Comparison of ENCODE assay signal across 13 cellular contexts in genomic region chr6:3202999-3203696, GRCh38. TPM values are rescaled to one million over a fixed set of nuclear protein-coding genes. Genes with fewer than 3 reads are reported as not detected.
DNase-seq lines count a peak whose midpoint lies in the region; ATAC-seq and TF ChIP-seq lines count a peak whose summit lies in the region.
"Had no signal": no experiment of that assay in that cellular context is flagged by ENCODE, and none has a peak within 500 bp of the region (broad histone marks: within the 10 kb centered on the region; RNA-seq: fewer than 3 reads in every experiment).

No MANE protein-coding gene starts in this region.

- no peak overlapping the region for H4K12ac ChIP-seq in trophoblast cell (ENCODE audit: low read depth, low read length)

- peaks cover 2% of the 10 kb centered on the region for H3K79me1 ChIP-seq in trophoblast cell (ENCODE audit: low read length)

- H3K4me2 ChIP-seq in trophoblast cell (ENCODE audit: low read length), result no peak overlapping the region

- peak; percentile 49 for DNase-seq in GM12864 (ENCODE audit: low read depth)
- peak; percentile 32 for DNase-seq in NCI-H526 treated with DMSO at 0.1 percent for 48 hours (lab: John Stamatoyannopoulos, UW)
- DNase-seq in ecto neural progenitor cell (ENCODE audit: low spot score), result peak; percentile 9
- DNase-seq in trophoblast cell, result peak; percentile 69 to 89
- no peak for DNase-seq in coronary artery (ENCODE audit: low spot score)
- DNase-seq in suprapubic skin (ENCODE audit: low spot score in 2 of 2), result no peak
- DNase-seq: activated CD4-positive, alpha-beta memory T cell treated with anti-CD3 and anti-CD28 coated beads for 36 hours; amniotic stem cell; CD4-positive, alpha-beta T cell; NCI-H2171 treated with DMSO at 0.1 percent for 48 hours; SJCRH30 had no signal

- H3K36me3 ChIP-seq in trophoblast cell (ENCODE audit: control insufficient read depth in 1 of 2, insufficient read depth in 2 of 2, low read length in 2 of 2) (no peaks in the 10 kb centered on the region), suprapubic skin (no peaks in the 10 kb centered on the region)
- H3K36me3 ChIP-seq: SJCRH30 had no signal

- no peak overlapping the region for H2BK120ac ChIP-seq in trophoblast cell (ENCODE audit: insufficient read depth, low read length, poor library complexity)

- no peak overlapping the region for H3K14ac ChIP-seq in trophoblast cell (ENCODE audit: low read length)

- peaks cover 2% of the 10 kb centered on the region for H3K27me3 ChIP-seq in trophoblast cell (ENCODE audit: insufficient read depth, low read length)
- no peaks in the 10 kb centered on the region for H3K27me3 ChIP-seq in suprapubic skin
- H3K27me3 ChIP-seq: SJCRH30 had no signal

- no peak overlapping the region for H3K23ac ChIP-seq in trophoblast cell (ENCODE audit: low read length)

- H3K18ac ChIP-seq in trophoblast cell (ENCODE audit: low read length), result no peak overlapping the region

- WGBS in trophoblast cell (ENCODE audit: extremely low coverage, insufficient coverage, insufficient read length), result no CpG with 5 or more reads among the region's 7 CpGs
- WGBS in suprapubic skin, result 81% methylated on average over 7 of the region's 7 CpGs

- no peak overlapping the region for H2AFZ ChIP-seq in trophoblast cell (ENCODE audit: insufficient read depth, low read length, poor library complexity)

- H3K4me1 ChIP-seq in trophoblast cell (ENCODE audit: control insufficient read depth in 1 of 2, insufficient read depth in 2 of 2, low read length in 2 of 2) (peaks cover 5 to 8% of the 10 kb centered on the region in 2 experiments), suprapubic skin (peaks cover 27% of the 10 kb centered on the region)
- H3K4me1 ChIP-seq: SJCRH30 had no signal

- H2BK5ac ChIP-seq in trophoblast cell (ENCODE audit: low read depth, low read length, poor library complexity), result no peak overlapping the region

- H3K9ac ChIP-seq in trophoblast cell (ENCODE audit: low read length), result no peak overlapping the region

- H3K4ac ChIP-seq in trophoblast cell (ENCODE audit: low read depth, low read length), result no peak overlapping the region

- ATAC-seq in HG03432 (IDR thresholded peaks at IDR 0.05; ENCODE audit: unreplicated experiment), result no peak
- ATAC-seq in GM19351 (IDR thresholded peaks at IDR 0.05; ENCODE audit: unreplicated experiment), result no peak

- H3K9me3 ChIP-seq in trophoblast cell (ENCODE audit: insufficient read depth, low read depth, low read length) (peaks cover 3% of the 10 kb centered on the region), suprapubic skin (no peaks in the 10 kb centered on the region)
- H3K9me3 ChIP-seq: SJCRH30 had no signal

- H2AK5ac ChIP-seq in trophoblast cell (ENCODE audit: low read length), result no peak overlapping the region

- H4K91ac ChIP-seq in trophoblast cell (ENCODE audit: low read depth, low read length), result no peak overlapping the region

- no peaks in the 10 kb centered on the region for H3K79me2 ChIP-seq in trophoblast cell (ENCODE audit: control insufficient read depth, insufficient read depth, low read length, poor library complexity)

- H3K4me3 ChIP-seq in GM12864 (ENCODE audit: low read depth, low read length) (no peak overlapping the region), trophoblast cell (ENCODE audit: low read depth, low read length) (no peak overlapping the region), coronary artery (no peak overlapping the region), suprapubic skin (no peak overlapping the region)
- H3K4me3 ChIP-seq: SJCRH30 had no signal

- no peak overlapping the region for H2BK12ac ChIP-seq in trophoblast cell (ENCODE audit: low read length)

- no peak for TF ChIP-seq CTCF in GM12864 (IDR thresholded peaks at IDR 0.05; ENCODE audit: low read depth, low read length, missing control alignments)
- TF ChIP-seq CTCF in coronary artery (IDR thresholded peaks at IDR 0.05), result no peak
- no peak for TF ChIP-seq CTCF in suprapubic skin (IDR thresholded peaks at IDR 0.05)

- H4K8ac ChIP-seq in trophoblast cell (ENCODE audit: low read depth, low read length), result no peak overlapping the region

- no peak for TF ChIP-seq EP300 in suprapubic skin (IDR thresholded peaks at IDR 0.05)

- TF ChIP-seq POLR2A in suprapubic skin (IDR thresholded peaks at IDR 0.05), result no peak

- H3K27ac ChIP-seq in trophoblast cell (ENCODE audit: low read depth, low read length) (no peak overlapping the region), coronary artery (no peak overlapping the region), suprapubic skin (no peak overlapping the region)
- H3K27ac ChIP-seq: SJCRH30 had no signal

RNA-seq across cellular contexts. Expression of gene TUBB2B, which starts 24.3 kb away (rescaled TPM):
- 139 and 141 TPM in 2 replicates for polyA plus RNA-seq in trophoblast cell (2013)
- 10 to 100 TPM in 3 of 4 donors, 1 to 10 TPM in 1; 9.2 to 19.3 (median 13.2) TPM for total RNA-seq in suprapubic skin
- total RNA-seq: CD4-positive, alpha-beta T cell had no signal

RNA-seq across cellular contexts. Expression of gene TUBB2A, which starts 45.8 kb away (rescaled TPM):
- 167 and 171 TPM in 2 replicates for polyA plus RNA-seq in trophoblast cell (2013)
- total RNA-seq in suprapubic skin, result 100 to 1,000 TPM; 121 to 338 (median 242) TPM

RNA-seq across cellular contexts. Expression of gene PSMG4, which starts 55.6 kb away (rescaled TPM):
- 9.7 and 10.5 TPM in 2 replicates for polyA plus RNA-seq in trophoblast cell (2013)
- total RNA-seq in suprapubic skin, result 10 to 100 TPM; 11.4 to 32.6 (median 21.1) TPM

Comparison
In these comparisons a context has a peak if more than half of its experiments do, and no peak if none do; other contexts are left out.
1. DNase-seq: peak in GM12864 (single experiment), NCI-H526 treated with DMSO at 0.1 percent for 48 hours (single experiment), ecto neural progenitor cell (single experiment) and trophoblast cell (2 of 2); none in coronary artery (single experiment) and suprapubic skin (0 of 2).